Comparison of ENCODE assay signal across 12 cellular contexts in genomic region chr16:31421587-31421986, GRCh38. TPM values are rescaled to one million over a fixed set of nuclear protein-coding genes. Genes with fewer than 3 reads are reported as not detected.
DNase-seq lines count a peak whose midpoint lies in the region; ATAC-seq, FAIRE-seq and TF ChIP-seq lines count a peak whose summit lies in the region.
"Had no signal": no experiment of that assay in that cellular context is flagged by ENCODE, and none has a peak within 500 bp of the region (broad histone marks: within the 10 kb centered on the region; RNA-seq: fewer than 3 reads in every experiment).

No MANE protein-coding gene starts in this region.

- no peaks in the 10 kb centered on the region for H3K4me1 ChIP-seq in HepG2 (ENCODE audit: insufficient read depth, low read length)
- H3K4me1 ChIP-seq: BLaER1 treated with 17β-estradiol and CSF1 and Interleukin-3, amounts not matched to agents 10 nM and 100 nM had no signal

- H3K9ac ChIP-seq in HepG2 (ENCODE audit: insufficient read depth, low read depth, low read length) = no peak overlapping the region
- H3K9ac ChIP-seq: BLaER1 treated with 17β-estradiol and CSF1 and Interleukin-3, amounts not matched to agents 10 nM and 100 nM had no signal

- ATAC-seq in HG03565 (IDR thresholded peaks at IDR 0.05; ENCODE audit: unreplicated experiment) (peak; percentile 54), GM19467 (IDR thresholded peaks at IDR 0.05; ENCODE audit: unreplicated experiment) (no peak), left colon (no peak), HepG2 (no peak)
- ATAC-seq in activated T-helper 17 cell treated with anti-CD3 and anti-CD28 coated beads, Interleukin-2, amount 50 U/mL, for 72 hours (replicated peaks) = peak; percentile 98

- no peak for TF ChIP-seq RAD21 in HepG2 (CRISPR knock-in tag; IDR thresholded peaks at IDR 0.05)

- no peak overlapping the region for H3K27ac Mint-ChIP-seq in activated T-helper 17 cell treated with anti-CD3 and anti-CD28 coated beads, Interleukin-2, amount 50 U/mL, for 72 hours

- 19% methylated on average over 3 of the region's 6 CpGs for WGBS in HepG2 (ENCODE audit: low lambda C conversion rate)

- H3K27me3 Mint-ChIP-seq in activated T-helper 17 cell treated with anti-CD3 and anti-CD28 coated beads, Interleukin-2, amount 50 U/mL, for 72 hours = peaks cover 30% of the 10 kb centered on the region

- peaks cover 0 to 21% of the 10 kb centered on the region in 2 experiments; a peak in 4 of 5 replicates for H3K27me3 ChIP-seq in HepG2 (ENCODE audit: control insufficient read depth in 1 of 2, insufficient read depth in 2 of 2, low read length in 2 of 2)
- H3K27me3 ChIP-seq: BLaER1 treated with 17β-estradiol and CSF1 and Interleukin-3, amounts not matched to agents 10 nM and 100 nM had no signal

- intact Hi-C loops in left colon (cut with DNase I, micrococcal nuclease) (no loop called here), HepG2 (cut with micrococcal nuclease; ENCODE audit: unreplicated experiment) (no loop called here)

- no peaks in the 10 kb centered on the region for H3K79me2 ChIP-seq in HepG2 (ENCODE audit: insufficient read depth, low read length)

- in situ Hi-C loops in GM13977 (cut with MboI; ENCODE audit: low pct_unique_long_range_greater_than_20kb, low sequenced_read_pairs, unreplicated experiment) = no loop called here
- in situ Hi-C loops in HepG2 (cut with HindIII; ENCODE audit: extremely low pct_ligation_motif_present, low pct_unique_long_range_greater_than_20kb) = no loop called here

- peak; percentile 75 for DNase-seq in GM13977 (ENCODE audit: low spot score)
- peak; percentile 44 to 47 for DNase-seq in stimulated activated CD4-positive, alpha-beta T cell treated with anti-CD3 and anti-CD28 coated beads, Interleukin-2, amount 100 ng/mL, for 48 hours
- DNase-seq in left colon = no peak
- no peak for DNase-seq in HepG2 (ENCODE audit: low spot score)
- no peak for DNase-seq in EL
- DNase-seq: caudate nucleus, NCI-H2171 treated with DMSO at 0.1 percent for 48 hours had no signal

- POLR2A ChIA-PET in HepG2 (lab: Yijun Ruan, JAX) = no interaction called here

- H4K20me1 ChIP-seq in HepG2 (ENCODE audit: insufficient read depth, low read length) = no peaks in the 10 kb centered on the region
- H4K20me1 ChIP-seq: BLaER1 treated with 17β-estradiol and CSF1 and Interleukin-3, amounts not matched to agents 10 nM and 100 nM had no signal

- BruUV-seq in HepG2 (replicated peaks; lab: Mats Ljungman, UMichigan) = no TSS peak

- H3K27ac ChIP-seq in HepG2 (ENCODE audit: extremely low read length, insufficient read depth, low read length) = no peak overlapping the region
- H3K27ac ChIP-seq: BLaER1 treated with 17β-estradiol and CSF1 and Interleukin-3, amounts not matched to agents 10 nM and 100 nM; RWPE1 had no signal

- H3K9me3 Mint-ChIP-seq in activated T-helper 17 cell treated with anti-CD3 and anti-CD28 coated beads, Interleukin-2, amount 50 U/mL, for 72 hours = no peaks in the 10 kb centered on the region

- TF ChIP-seq CTCF in GM13977 (IDR thresholded peaks at IDR 0.05; ENCODE audit: extremely low read depth, insufficient read depth, missing control alignments) = no peak
- TF ChIP-seq CTCF in HepG2 (CRISPR knock-in tag; IDR thresholded peaks at IDR 0.05) = no peak

- H3K36me3 Mint-ChIP-seq in activated T-helper 17 cell treated with anti-CD3 and anti-CD28 coated beads, Interleukin-2, amount 50 U/mL, for 72 hours (ENCODE audit: low read depth) = no peaks in the 10 kb centered on the region

- CTCF ChIA-PET in HepG2 (lab: Yijun Ruan, JAX; ENCODE audit: low intra/inter-chr PET ratio, low total read pairs) = no interaction called here

- no peak for FAIRE-seq in HepG2 (lab: Jason Lieb, UNC)

- no peaks in the 10 kb centered on the region for H3K9me3 ChIP-seq in HepG2 (ENCODE audit: low read length)

- H3K4me2 ChIP-seq in HepG2 (ENCODE audit: low read depth, low read length) = no peak overlapping the region
- H3K4me2 ChIP-seq: BLaER1 treated with 17β-estradiol and CSF1 and Interleukin-3, amounts not matched to agents 10 nM and 100 nM had no signal

- H3K36me3 ChIP-seq in HepG2 (replicated peaks in 1 of 2; ENCODE audit: control insufficient read depth in 1 of 2, insufficient read depth in 2 of 2, low read length in 2 of 2) = no peaks in the 10 kb centered on the region
- H3K36me3 ChIP-seq: BLaER1 treated with 17β-estradiol and CSF1 and Interleukin-3, amounts not matched to agents 10 nM and 100 nM had no signal

- no peak overlapping the region for H2AFZ ChIP-seq in HepG2 (ENCODE audit: low read length)

- H3K4me1 Mint-ChIP-seq in activated T-helper 17 cell treated with anti-CD3 and anti-CD28 coated beads, Interleukin-2, amount 50 U/mL, for 72 hours = peaks cover 11% of the 10 kb centered on the region

- H3K4me3 ChIP-seq in HepG2 (replicated peaks in 1 of 3; ENCODE audit: insufficient read depth in 1 of 3, low read depth in 2 of 3, low read length in 3 of 3) = no peak overlapping the region
- H3K4me3 ChIP-seq: BLaER1 treated with 17β-estradiol and CSF1 and Interleukin-3, amounts not matched to agents 10 nM and 100 nM had no signal

- TF ChIP-seq EP300 in HepG2 (IDR thresholded peaks at IDR 0.05; ENCODE audit: low read depth in 2 of 2, low read length in 2 of 2) (no peak), HepG2 (CRISPR knock-in tag; IDR thresholded peaks at IDR 0.05; ENCODE audit: borderline replicate concordance) (no peak)

- H3K4me3 Mint-ChIP-seq in activated T-helper 17 cell treated with anti-CD3 and anti-CD28 coated beads, Interleukin-2, amount 50 U/mL, for 72 hours = no peak overlapping the region

- no peak for TF ChIP-seq POLR2A in HepG2 (IDR thresholded peaks at IDR 0.05; ENCODE audit: insufficient read depth in 1 of 2, low read depth in 2 of 2, low read length in 2 of 2)

RNA-seq across cellular contexts. Expression of gene COX6A2, which starts 6.6 kb away (rescaled TPM):
- not detected for total RNA-seq in activated T-helper 17 cell treated with anti-CD3 and anti-CD28 coated beads, Interleukin-2, amount 50 U/mL, for 72 hours
- total RNA-seq in left colon (not detected), HepG2 (2016; rRNA removed; fragmentation: Illumina TruSeq; extraction: Trizol) (not detected in 2 replicates)
- not detected in 2 replicates for total RNA-seq in HepG2 (2016; cell fraction: cytosol; rRNA removed; fragmentation: Illumina TruSeq; extraction: Trizol; ENCODE audit: low read depth)
- not detected in 2 replicates for total RNA-seq in HepG2 (2016; cell fraction: insoluble cytoplasmic fraction; rRNA removed; fragmentation: Illumina TruSeq; extraction: Trizol)
- not detected in 2 replicates for total RNA-seq in HepG2 (2016; cell fraction: membrane; rRNA removed; fragmentation: Illumina TruSeq; extraction: Trizol)
- not detected in 2 replicates for total RNA-seq in HepG2 (2016; cell fraction: nucleus; rRNA removed; fragmentation: Illumina TruSeq; extraction: Trizol)
- polyA plus RNA-seq in HepG2 (2011; rRNA removed) = not detected in 2 replicates
- not detected in 2 replicates for polyA plus RNA-seq in HepG2 (2011; cell fraction: cytosol; rRNA removed)
- polyA plus RNA-seq in HepG2 (2011; cell fraction: nucleus; rRNA removed) = not detected in 2 replicates
- not detected in 2 replicates for polyA plus RNA-seq in HepG2 (2012)
- polyA plus RNA-seq in HepG2 (2016; cell fraction: cytosol; fragmentation: Illumina TruSeq; extraction: Trizol; ENCODE audit: low read depth) = not detected in 2 replicates
- polyA plus RNA-seq in HepG2 (2016; cell fraction: insoluble cytoplasmic fraction; fragmentation: Illumina TruSeq; extraction: Trizol; ENCODE audit: low read depth) = not detected in 2 replicates
- not detected in 2 replicates for polyA plus RNA-seq in HepG2 (2016; cell fraction: membrane; fragmentation: Illumina TruSeq; extraction: Trizol; ENCODE audit: low read depth)
- not detected in 2 replicates for polyA plus RNA-seq in HepG2 (2016; cell fraction: nucleus; fragmentation: Illumina TruSeq; extraction: Trizol; ENCODE audit: insufficient read depth, low read depth)
- polyA minus RNA-seq in HepG2 (2011; rRNA and poly(A)+ RNA removed; ENCODE audit: low replicate concordance) = not detected in 2 replicates
- not detected in 2 replicates for polyA minus RNA-seq in HepG2 (2011; cell fraction: cytosol; rRNA and poly(A)+ RNA removed)
- polyA minus RNA-seq in HepG2 (2011; cell fraction: nucleus; rRNA and poly(A)+ RNA removed) = not detected in 2 replicates

RNA-seq across cellular contexts. Expression of gene ZNF843, which starts 21.0 kb away (rescaled TPM):
- total RNA-seq in activated T-helper 17 cell treated with anti-CD3 and anti-CD28 coated beads, Interleukin-2, amount 50 U/mL, for 72 hours = under 1 TPM; 0.09 to 0.37 TPM
- total RNA-seq in left colon (under 1 TPM; 0.31 to 0.39 TPM), HepG2 (2016; rRNA removed; fragmentation: Illumina TruSeq; extraction: Trizol) (not detected in 2 replicates)
- 0.20 TPM in 1 of 2 replicates, not detected in the other for total RNA-seq in HepG2 (2016; cell fraction: cytosol; rRNA removed; fragmentation: Illumina TruSeq; extraction: Trizol; ENCODE audit: low read depth)
- total RNA-seq in HepG2 (2016; cell fraction: insoluble cytoplasmic fraction; rRNA removed; fragmentation: Illumina TruSeq; extraction: Trizol) = not detected in 2 replicates
- not detected in 2 replicates for total RNA-seq in HepG2 (2016; cell fraction: membrane; rRNA removed; fragmentation: Illumina TruSeq; extraction: Trizol)
- not detected in 2 replicates for total RNA-seq in HepG2 (2016; cell fraction: nucleus; rRNA removed; fragmentation: Illumina TruSeq; extraction: Trizol)
- 0.03 and 0.04 TPM in 2 replicates for polyA plus RNA-seq in HepG2 (2011; rRNA removed)
- 0.04 TPM in 1 of 2 replicates, not detected in the other for polyA plus RNA-seq in HepG2 (2011; cell fraction: cytosol; rRNA removed)
- polyA plus RNA-seq in HepG2 (2011; cell fraction: nucleus; rRNA removed) = not detected in 2 replicates
- not detected in 2 replicates for polyA plus RNA-seq in HepG2 (2012)
- polyA plus RNA-seq in HepG2 (2016; cell fraction: cytosol; fragmentation: Illumina TruSeq; extraction: Trizol; ENCODE audit: low read depth) = not detected in 2 replicates
- not detected in 2 replicates for polyA plus RNA-seq in HepG2 (2016; cell fraction: insoluble cytoplasmic fraction; fragmentation: Illumina TruSeq; extraction: Trizol; ENCODE audit: low read depth)
- not detected in 2 replicates for polyA plus RNA-seq in HepG2 (2016; cell fraction: membrane; fragmentation: Illumina TruSeq; extraction: Trizol; ENCODE audit: low read depth)
- not detected in 2 replicates for polyA plus RNA-seq in HepG2 (2016; cell fraction: nucleus; fragmentation: Illumina TruSeq; extraction: Trizol; ENCODE audit: insufficient read depth, low read depth)
- polyA minus RNA-seq in HepG2 (2011; rRNA and poly(A)+ RNA removed; ENCODE audit: low replicate concordance) = 0.12 TPM in 1 of 2 replicates, not detected in the other
- polyA minus RNA-seq in HepG2 (2011; cell fraction: cytosol; rRNA and poly(A)+ RNA removed) = not detected in 2 replicates
- not detected in 2 replicates for polyA minus RNA-seq in HepG2 (2011; cell fraction: nucleus; rRNA and poly(A)+ RNA removed)

RNA-seq across cellular contexts. Expression of gene ITGAD, which starts 28.5 kb away (rescaled TPM):
- not detected for total RNA-seq in activated T-helper 17 cell treated with anti-CD3 and anti-CD28 coated beads, Interleukin-2, amount 50 U/mL, for 72 hours
- total RNA-seq in left colon = under 1 TPM in 1 of 2 donors, not detected in 1; 0.11 TPM
- not detected in 2 replicates for total RNA-seq in HepG2 (2016; rRNA removed; fragmentation: Illumina TruSeq; extraction: Trizol)
- not detected in 2 replicates for total RNA-seq in HepG2 (2016; cell fraction: cytosol; rRNA removed; fragmentation: Illumina TruSeq; extraction: Trizol; ENCODE audit: low read depth)
- not detected in 2 replicates for total RNA-seq in HepG2 (2016; cell fraction: insoluble cytoplasmic fraction; rRNA removed; fragmentation: Illumina TruSeq; extraction: Trizol)
- not detected in 2 replicates for total RNA-seq in HepG2 (2016; cell fraction: membrane; rRNA removed; fragmentation: Illumina TruSeq; extraction: Trizol)
- not detected in 2 replicates for total RNA-seq in HepG2 (2016; cell fraction: nucleus; rRNA removed; fragmentation: Illumina TruSeq; extraction: Trizol)
- not detected in 2 replicates for polyA plus RNA-seq in HepG2 (2011; rRNA removed)
- not detected in 2 replicates for polyA plus RNA-seq in HepG2 (2011; cell fraction: cytosol; rRNA removed)
- not detected in 2 replicates for polyA plus RNA-seq in HepG2 (2011; cell fraction: nucleus; rRNA removed)
- polyA plus RNA-seq in HepG2 (2012) = not detected in 2 replicates
- polyA plus RNA-seq in HepG2 (2016; cell fraction: cytosol; fragmentation: Illumina TruSeq; extraction: Trizol; ENCODE audit: low read depth) = not detected in 2 replicates
- not detected in 2 replicates for polyA plus RNA-seq in HepG2 (2016; cell fraction: insoluble cytoplasmic fraction; fragmentation: Illumina TruSeq; extraction: Trizol; ENCODE audit: low read depth)
- polyA plus RNA-seq in HepG2 (2016; cell fraction: membrane; fragmentation: Illumina TruSeq; extraction: Trizol; ENCODE audit: low read depth) = not detected in 2 replicates
- polyA plus RNA-seq in HepG2 (2016; cell fraction: nucleus; fragmentation: Illumina TruSeq; extraction: Trizol; ENCODE audit: insufficient read depth, low read depth) = not detected in 2 replicates
- polyA minus RNA-seq in HepG2 (2011; rRNA and poly(A)+ RNA removed; ENCODE audit: low replicate concordance) = not detected in 2 replicates
- polyA minus RNA-seq in HepG2 (2011; cell fraction: cytosol; rRNA and poly(A)+ RNA removed) = not detected in 2 replicates
- not detected in 2 replicates for polyA minus RNA-seq in HepG2 (2011; cell fraction: nucleus; rRNA and poly(A)+ RNA removed)

RNA-seq across cellular contexts. Expression of gene ARMC5, which starts 37.7 kb away (rescaled TPM):
- 10 to 100 TPM; 11.9 to 17.9 TPM for total RNA-seq in activated T-helper 17 cell treated with anti-CD3 and anti-CD28 coated beads, Interleukin-2, amount 50 U/mL, for 72 hours
- total RNA-seq in left colon (1 to 10 TPM; 7.0 to 8.5 TPM), HepG2 (2016; rRNA removed; fragmentation: Illumina TruSeq; extraction: Trizol) (13.0 and 22.3 TPM in 2 replicates)
- 2.5 and 3.1 TPM in 2 replicates for total RNA-seq in HepG2 (2016; cell fraction: cytosol; rRNA removed; fragmentation: Illumina TruSeq; extraction: Trizol; ENCODE audit: low read depth)
- 10.7 and 21.4 TPM in 2 replicates for total RNA-seq in HepG2 (2016; cell fraction: insoluble cytoplasmic fraction; rRNA removed; fragmentation: Illumina TruSeq; extraction: Trizol)
- 5.2 and 6.5 TPM in 2 replicates for total RNA-seq in HepG2 (2016; cell fraction: membrane; rRNA removed; fragmentation: Illumina TruSeq; extraction: Trizol)
- 20.2 and 21.0 TPM in 2 replicates for total RNA-seq in HepG2 (2016; cell fraction: nucleus; rRNA removed; fragmentation: Illumina TruSeq; extraction: Trizol)
- 10.8 and 11.9 TPM in 2 replicates for polyA plus RNA-seq in HepG2 (2011; rRNA removed)
- polyA plus RNA-seq in HepG2 (2011; cell fraction: cytosol; rRNA removed) = 6.1 and 8.8 TPM in 2 replicates
- polyA plus RNA-seq in HepG2 (2011; cell fraction: nucleus; rRNA removed) = 83.4 and 108 TPM in 2 replicates
- 6.3 and 9.1 TPM in 2 replicates for polyA plus RNA-seq in HepG2 (2012)
- 1.9 and 2.5 TPM in 2 replicates for polyA plus RNA-seq in HepG2 (2016; cell fraction: cytosol; fragmentation: Illumina TruSeq; extraction: Trizol; ENCODE audit: low read depth)
- 13.4 and 15.6 TPM in 2 replicates for polyA plus RNA-seq in HepG2 (2016; cell fraction: insoluble cytoplasmic fraction; fragmentation: Illumina TruSeq; extraction: Trizol; ENCODE audit: low read depth)
- polyA plus RNA-seq in HepG2 (2016; cell fraction: membrane; fragmentation: Illumina TruSeq; extraction: Trizol; ENCODE audit: low read depth) = 3.6 and 4.2 TPM in 2 replicates
- 51.3 and 57.5 TPM in 2 replicates for polyA plus RNA-seq in HepG2 (2016; cell fraction: nucleus; fragmentation: Illumina TruSeq; extraction: Trizol; ENCODE audit: insufficient read depth, low read depth)
- polyA minus RNA-seq in HepG2 (2011; rRNA and poly(A)+ RNA removed; ENCODE audit: low replicate concordance) = 7.1 and 29.7 TPM in 2 replicates
- polyA minus RNA-seq in HepG2 (2011; cell fraction: cytosol; rRNA and poly(A)+ RNA removed) = 6.3 and 6.8 TPM in 2 replicates
- 19.5 and 24.3 TPM in 2 replicates for polyA minus RNA-seq in HepG2 (2011; cell fraction: nucleus; rRNA and poly(A)+ RNA removed)

RNA-seq across cellular contexts. Expression of gene TGFB1I1, which starts 50.4 kb away (rescaled TPM):
- 1 to 10 TPM; 2.7 to 5.6 TPM for total RNA-seq in activated T-helper 17 cell treated with anti-CD3 and anti-CD28 coated beads, Interleukin-2, amount 50 U/mL, for 72 hours
- total RNA-seq in left colon = 10 to 100 TPM in 1 of 2 donors, 1 to 10 TPM in 1; 7.4 to 42.8 TPM
- 0.52 and 0.80 TPM in 2 replicates for total RNA-seq in HepG2 (2016; rRNA removed; fragmentation: Illumina TruSeq; extraction: Trizol)
- total RNA-seq in HepG2 (2016; cell fraction: cytosol; rRNA removed; fragmentation: Illumina TruSeq; extraction: Trizol; ENCODE audit: low read depth) = 0.53 and 0.61 TPM in 2 replicates
- 0.31 and 0.87 TPM in 2 replicates for total RNA-seq in HepG2 (2016; cell fraction: insoluble cytoplasmic fraction; rRNA removed; fragmentation: Illumina TruSeq; extraction: Trizol)
- 0.72 and 0.80 TPM in 2 replicates for total RNA-seq in HepG2 (2016; cell fraction: membrane; rRNA removed; fragmentation: Illumina TruSeq; extraction: Trizol)
- 0.84 and 0.97 TPM in 2 replicates for total RNA-seq in HepG2 (2016; cell fraction: nucleus; rRNA removed; fragmentation: Illumina TruSeq; extraction: Trizol)
- polyA plus RNA-seq in HepG2 (2011; rRNA removed) = 2.9 TPM in 2 replicates
- polyA plus RNA-seq in HepG2 (2011; cell fraction: cytosol; rRNA removed) = 2.2 and 2.6 TPM in 2 replicates
- polyA plus RNA-seq in HepG2 (2011; cell fraction: nucleus; rRNA removed) = 6.8 and 7.8 TPM in 2 replicates
- polyA plus RNA-seq in HepG2 (2012) = 0.55 and 1.2 TPM in 2 replicates
- polyA plus RNA-seq in HepG2 (2016; cell fraction: cytosol; fragmentation: Illumina TruSeq; extraction: Trizol; ENCODE audit: low read depth) = 1.5 and 2.0 TPM in 2 replicates
- polyA plus RNA-seq in HepG2 (2016; cell fraction: insoluble cytoplasmic fraction; fragmentation: Illumina TruSeq; extraction: Trizol; ENCODE audit: low read depth) = 1.0 and 1.6 TPM in 2 replicates
- polyA plus RNA-seq in HepG2 (2016; cell fraction: membrane; fragmentation: Illumina TruSeq; extraction: Trizol; ENCODE audit: low read depth) = 1.6 and 2.4 TPM in 2 replicates
- 1.2 and 2.2 TPM in 2 replicates for polyA plus RNA-seq in HepG2 (2016; cell fraction: nucleus; fragmentation: Illumina TruSeq; extraction: Trizol; ENCODE audit: insufficient read depth, low read depth)
- polyA minus RNA-seq in HepG2 (2011; rRNA and poly(A)+ RNA removed; ENCODE audit: low replicate concordance) = 1.8 and 12.1 TPM in 2 replicates
- 1.4 and 3.0 TPM in 2 replicates for polyA minus RNA-seq in HepG2 (2011; cell fraction: cytosol; rRNA and poly(A)+ RNA removed)
- 1.2 and 3.4 TPM in 2 replicates for polyA minus RNA-seq in HepG2 (2011; cell fraction: nucleus; rRNA and poly(A)+ RNA removed)

Comparison
In these comparisons a context has a peak if more than half of its experiments do, and no peak if none do; other contexts are left out.
1. DNase-seq: peak in GM13977 (single experiment) and stimulated activated CD4-positive, alpha-beta T cell treated with anti-CD3 and anti-CD28 coated beads, Interleukin-2, amount 100 ng/mL, for 48 hours (2 of 2); none in left colon (0 of 2), HepG2 (single experiment) and EL (single experiment).
2. ATAC-seq: peak in HG03565 (single experiment) and activated T-helper 17 cell treated with anti-CD3 and anti-CD28 coated beads, Interleukin-2, amount 50 U/mL, for 72 hours (single experiment); none in GM19467 (single experiment), left colon (single experiment) and HepG2 (single experiment).